ENCODE assay signal across 27 cellular contexts in genomic region chr6:21626756-21627155, GRCh38.
"Had no signal": no experiment of that assay in that cellular context is flagged by ENCODE, and none has a peak within 500 bp of the region (broad histone marks: within the 10 kb centered on the region; RNA-seq: fewer than 3 reads in every experiment).

No MANE protein-coding gene starts in this region.

- FAIRE-seq: endometrium, islet of Langerhans, keratinocyte had no signal

- H3K36me3 ChIP-seq: colonic mucosa, esophagus squamous epithelium, gastrocnemius medialis, heart right ventricle, left lung, lower lobe of right lung had no signal

- H3K27ac Mint-ChIP-seq: dendritic cell treated with granulocyte-macrophage colony-stimulating factor and Interleukin-4, amounts not matched to agents 40 ng/mL and 50 ng/mL, for 4 days; effector memory CD8-positive, alpha-beta T cell; endodermal cell; mesothelial cell of epicardium; naive B cell had no signal

- H3K27ac ChIP-seq: colonic mucosa, epithelial cell of prostate, esophagus squamous epithelium, gastrocnemius medialis, heart right ventricle, left lung, lower lobe of right lung had no signal

- H3K9me3 Mint-ChIP-seq: dendritic cell treated with granulocyte-macrophage colony-stimulating factor and Interleukin-4, amounts not matched to agents 40 ng/mL and 50 ng/mL, for 4 days; endodermal cell; mesothelial cell of epicardium; naive B cell had no signal

- DNase-seq: colonic mucosa; cortex of kidney; effector CD8-positive, alpha-beta T cell; effector memory CD8-positive, alpha-beta T cell; endodermal cell; erythroblast; esophagus squamous epithelium; foreskin fibroblast; foreskin melanocyte; gastrocnemius medialis; glutamatergic neuron; head of caudate nucleus; heart right ventricle; hippocampal formation; left cardiac atrium; left lung; left ventricle myocardium superior; lower lobe of right lung; mesenchymal stem cell; mucosa of descending colon; naive B cell had no signal

- H3K4me1 ChIP-seq: colonic mucosa, esophagus squamous epithelium, gastrocnemius medialis, heart right ventricle, left lung, lower lobe of right lung had no signal

- H3K9me3 ChIP-seq: colonic mucosa, esophagus squamous epithelium, gastrocnemius medialis, heart right ventricle, left lung, lower lobe of right lung, mucosa of descending colon had no signal

- H3K27me3 ChIP-seq: colonic mucosa, esophagus squamous epithelium, gastrocnemius medialis, heart right ventricle, left lung had no signal

- H3K4me3 ChIP-seq: colonic mucosa, esophagus squamous epithelium, gastrocnemius medialis, heart right ventricle, left lung, lower lobe of right lung, mucosa of descending colon had no signal

- H3K4me3 Mint-ChIP-seq: dendritic cell treated with granulocyte-macrophage colony-stimulating factor and Interleukin-4, amounts not matched to agents 40 ng/mL and 50 ng/mL, for 4 days; effector memory CD8-positive, alpha-beta T cell; endodermal cell; mesothelial cell of epicardium; naive B cell had no signal

- H3K4me1 Mint-ChIP-seq: endodermal cell, mesothelial cell of epicardium had no signal

- H3K36me3 Mint-ChIP-seq: mesothelial cell of epicardium, naive B cell had no signal
